Comparison of ENCODE assay signal across 1 cellular context in genomic region chr6:113352029-113352801, GRCh38.
TF ChIP-seq lines count a peak whose summit lies in the region.

No MANE protein-coding gene starts in this region.

TF ChIP-seq in HepG2, 621 proteins besides CTCF, POLR2A, EP300 and RAD21 (continued from another document and continues in another):
- TF ChIP-seq, protein P1, sequence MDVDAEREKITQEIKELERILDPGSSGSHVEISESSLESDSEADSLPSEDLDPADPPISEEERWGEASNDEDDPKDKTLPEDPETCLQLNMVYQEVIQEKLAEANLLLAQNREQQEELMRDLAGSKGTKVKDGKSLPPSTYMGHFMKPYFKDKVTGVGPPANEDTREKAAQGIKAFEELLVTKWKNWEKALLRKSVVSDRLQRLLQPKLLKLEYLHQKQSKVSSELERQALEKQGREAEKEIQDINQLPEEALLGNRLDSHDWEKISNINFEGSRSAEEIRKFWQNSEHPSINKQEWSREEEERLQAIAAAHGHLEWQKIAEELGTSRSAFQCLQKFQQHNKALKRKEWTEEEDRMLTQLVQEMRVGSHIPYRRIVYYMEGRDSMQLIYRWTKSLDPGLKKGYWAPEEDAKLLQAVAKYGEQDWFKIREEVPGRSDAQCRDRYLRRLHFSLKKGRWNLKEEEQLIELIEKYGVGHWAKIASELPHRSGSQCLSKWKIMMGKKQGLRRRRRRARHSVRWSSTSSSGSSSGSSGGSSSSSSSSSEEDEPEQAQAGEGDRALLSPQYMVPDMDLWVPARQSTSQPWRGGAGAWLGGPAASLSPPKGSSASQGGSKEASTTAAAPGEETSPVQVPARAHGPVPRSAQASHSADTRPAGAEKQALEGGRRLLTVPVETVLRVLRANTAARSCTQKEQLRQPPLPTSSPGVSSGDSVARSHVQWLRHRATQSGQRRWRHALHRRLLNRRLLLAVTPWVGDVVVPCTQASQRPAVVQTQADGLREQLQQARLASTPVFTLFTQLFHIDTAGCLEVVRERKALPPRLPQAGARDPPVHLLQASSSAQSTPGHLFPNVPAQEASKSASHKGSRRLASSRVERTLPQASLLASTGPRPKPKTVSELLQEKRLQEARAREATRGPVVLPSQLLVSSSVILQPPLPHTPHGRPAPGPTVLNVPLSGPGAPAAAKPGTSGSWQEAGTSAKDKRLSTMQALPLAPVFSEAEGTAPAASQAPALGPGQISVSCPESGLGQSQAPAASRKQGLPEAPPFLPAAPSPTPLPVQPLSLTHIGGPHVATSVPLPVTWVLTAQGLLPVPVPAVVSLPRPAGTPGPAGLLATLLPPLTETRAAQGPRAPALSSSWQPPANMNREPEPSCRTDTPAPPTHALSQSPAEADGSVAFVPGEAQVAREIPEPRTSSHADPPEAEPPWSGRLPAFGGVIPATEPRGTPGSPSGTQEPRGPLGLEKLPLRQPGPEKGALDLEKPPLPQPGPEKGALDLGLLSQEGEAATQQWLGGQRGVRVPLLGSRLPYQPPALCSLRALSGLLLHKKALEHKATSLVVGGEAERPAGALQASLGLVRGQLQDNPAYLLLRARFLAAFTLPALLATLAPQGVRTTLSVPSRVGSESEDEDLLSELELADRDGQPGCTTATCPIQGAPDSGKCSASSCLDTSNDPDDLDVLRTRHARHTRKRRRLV (CRISPR knock-in tag; IDR thresholded peaks at IDR 0.05) = no peak
- TF ChIP-seq ZNF572 (CRISPR knock-in tag; IDR thresholded peaks at IDR 0.05) (no peak), TBL1XR1 (IDR thresholded peaks at IDR 0.05; ENCODE audit: borderline replicate concordance, low read length, partially characterized antibody) (no peak), ZNF605 (CRISPR knock-in tag; IDR thresholded peaks at IDR 0.05) (peak; percentile 68; the same call in 1 of the 2 replicates), HOXA7 (CRISPR knock-in tag; IDR thresholded peaks at IDR 0.05) (no peak), ATF3 (CRISPR knock-in tag; IDR thresholded peaks at IDR 0.05) (peak; percentile 84), NPAS2 (CRISPR knock-in tag; IDR thresholded peaks at IDR 0.05; ENCODE audit: borderline replicate concordance) (no peak), BATF2 (CRISPR knock-in tag; IDR thresholded peaks at IDR 0.05) (no peak), ZNF720 (CRISPR knock-in tag; IDR thresholded peaks at IDR 0.05) (no peak), ZNF329 (CRISPR knock-in tag; IDR thresholded peaks at IDR 0.05; ENCODE audit: low read depth) (no peak), ZNF746 (CRISPR knock-in tag; IDR thresholded peaks at IDR 0.05) (peak; percentile 70; the same call in 1 of the 2 replicates), RARA (CRISPR knock-in tag; IDR thresholded peaks at IDR 0.05) (peak; percentile 97), ZSCAN9 (CRISPR knock-in tag; IDR thresholded peaks at IDR 0.05; ENCODE audit: borderline replicate concordance) (no peak; the same call in 1 of the 2 replicates), PHF21A (CRISPR knock-in tag; IDR thresholded peaks at IDR 0.05) (peak; percentile 94), HNRNPLL (IDR thresholded peaks at IDR 0.05; ENCODE audit: low read depth, low read length, poor library complexity, severe bottlenecking) (no peak), NBN (conservative IDR thresholded peaks at IDR 0.05) (no peak), DMAP1 (CRISPR knock-in tag; IDR thresholded peaks at IDR 0.05) (peak; percentile 68), ATM (IDR thresholded peaks at IDR 0.05; ENCODE audit: borderline replicate concordance) (no peak), MXD3 (CRISPR knock-in tag; IDR thresholded peaks at IDR 0.05) (no peak), EZH2 (conservative IDR thresholded peaks at IDR 0.05; ENCODE audit: low read depth, low read length) (no peak), MEF2D (CRISPR knock-in tag; IDR thresholded peaks at IDR 0.05) (peak; percentile 95), ZNF101 (CRISPR knock-in tag; IDR thresholded peaks at IDR 0.05; ENCODE audit: borderline replicate concordance, low read depth) (no peak), SMYD3 (CRISPR knock-in tag; IDR thresholded peaks at IDR 0.05) (0 out of 2 replicates have a peak, but pooled peaks have one; percentile 68), PLSCR1 (CRISPR knock-in tag; IDR thresholded peaks at IDR 0.05; ENCODE audit: borderline replicate concordance) (no peak), ZUFSP (CRISPR knock-in tag; IDR thresholded peaks at IDR 0.05; ENCODE audit: borderline replicate concordance) (no peak), ZNF549 (CRISPR knock-in tag; IDR thresholded peaks at IDR 0.05) (no peak), GRHL1 (CRISPR knock-in tag; conservative IDR thresholded peaks at IDR 0.05) (no peak), SNAI1 (CRISPR knock-in tag; IDR thresholded peaks at IDR 0.05; ENCODE audit: borderline replicate concordance) (no peak), U2AF2 (IDR thresholded peaks at IDR 0.05; ENCODE audit: low read depth, low read length) (no peak), NFAT5 (CRISPR knock-in tag; IDR thresholded peaks at IDR 0.05) (no peak), ZNF740 (CRISPR knock-in tag; IDR thresholded peaks at IDR 0.05) (no peak), ZNF619 (CRISPR knock-in tag; IDR thresholded peaks at IDR 0.05) (no peak), KDM5A (IDR thresholded peaks at IDR 0.05; ENCODE audit: borderline replicate concordance, low read length) (no peak)
- TF ChIP-seq, protein P2, sequence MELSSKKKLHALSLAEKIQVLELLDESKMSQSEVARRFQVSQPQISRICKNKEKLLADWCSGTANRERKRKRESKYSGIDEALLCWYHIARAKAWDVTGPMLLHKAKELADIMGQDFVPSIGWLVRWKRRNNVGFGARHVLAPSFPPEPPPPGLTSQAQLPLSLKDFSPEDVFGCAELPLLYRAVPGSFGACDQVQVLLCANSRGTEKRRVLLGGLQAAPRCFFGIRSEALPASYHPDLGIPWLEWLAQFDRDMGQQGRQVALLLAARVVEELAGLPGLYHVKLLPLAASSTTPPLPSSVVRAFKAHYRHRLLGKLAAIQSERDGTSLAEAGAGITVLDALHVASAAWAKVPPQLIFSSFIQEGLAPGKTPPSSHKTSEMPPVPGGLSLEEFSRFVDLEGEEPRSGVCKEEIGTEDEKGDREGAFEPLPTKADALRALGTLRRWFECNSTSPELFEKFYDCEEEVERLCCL (CRISPR knock-in tag; IDR thresholded peaks at IDR 0.05; ENCODE audit: borderline replicate concordance) = no peak
- TF ChIP-seq, protein P3, sequence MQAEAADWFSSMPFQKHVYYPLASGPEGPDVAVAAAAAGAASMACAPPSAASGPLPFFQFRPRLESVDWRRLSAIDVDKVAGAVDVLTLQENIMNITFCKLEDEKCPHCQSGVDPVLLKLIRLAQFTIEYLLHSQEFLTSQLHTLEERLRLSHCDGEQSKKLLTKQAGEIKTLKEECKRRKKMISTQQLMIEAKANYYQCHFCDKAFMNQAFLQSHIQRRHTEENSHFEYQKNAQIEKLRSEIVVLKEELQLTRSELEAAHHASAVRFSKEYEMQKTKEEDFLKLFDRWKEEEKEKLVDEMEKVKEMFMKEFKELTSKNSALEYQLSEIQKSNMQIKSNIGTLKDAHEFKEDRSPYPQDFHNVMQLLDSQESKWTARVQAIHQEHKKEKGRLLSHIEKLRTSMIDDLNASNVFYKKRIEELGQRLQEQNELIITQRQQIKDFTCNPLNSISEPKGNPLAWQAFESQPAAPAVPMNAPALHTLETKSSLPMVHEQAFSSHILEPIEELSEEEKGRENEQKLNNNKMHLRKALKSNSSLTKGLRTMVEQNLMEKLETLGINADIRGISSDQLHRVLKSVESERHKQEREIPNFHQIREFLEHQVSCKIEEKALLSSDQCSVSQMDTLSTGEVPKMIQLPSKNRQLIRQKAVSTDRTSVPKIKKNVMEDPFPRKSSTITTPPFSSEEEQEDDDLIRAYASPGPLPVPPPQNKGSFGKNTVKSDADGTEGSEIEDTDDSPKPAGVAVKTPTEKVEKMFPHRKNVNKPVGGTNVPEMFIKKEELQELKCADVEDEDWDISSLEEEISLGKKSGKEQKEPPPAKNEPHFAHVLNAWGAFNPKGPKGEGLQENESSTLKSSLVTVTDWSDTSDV (CRISPR knock-in tag; IDR thresholded peaks at IDR 0.05) = no peak
- TF ChIP-seq, protein P4, sequence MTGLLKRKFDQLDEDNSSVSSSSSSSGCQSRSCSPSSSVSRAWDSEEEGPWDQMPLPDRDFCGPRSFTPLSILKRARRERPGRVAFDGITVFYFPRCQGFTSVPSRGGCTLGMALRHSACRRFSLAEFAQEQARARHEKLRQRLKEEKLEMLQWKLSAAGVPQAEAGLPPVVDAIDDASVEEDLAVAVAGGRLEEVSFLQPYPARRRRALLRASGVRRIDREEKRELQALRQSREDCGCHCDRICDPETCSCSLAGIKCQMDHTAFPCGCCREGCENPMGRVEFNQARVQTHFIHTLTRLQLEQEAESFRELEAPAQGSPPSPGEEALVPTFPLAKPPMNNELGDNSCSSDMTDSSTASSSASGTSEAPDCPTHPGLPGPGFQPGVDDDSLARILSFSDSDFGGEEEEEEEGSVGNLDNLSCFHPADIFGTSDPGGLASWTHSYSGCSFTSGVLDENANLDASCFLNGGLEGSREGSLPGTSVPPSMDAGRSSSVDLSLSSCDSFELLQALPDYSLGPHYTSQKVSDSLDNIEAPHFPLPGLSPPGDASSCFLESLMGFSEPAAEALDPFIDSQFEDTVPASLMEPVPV (CRISPR knock-in tag; IDR thresholded peaks at IDR 0.05) = peak; percentile 75; the same call in 1 of the 2 replicates
